In the genomic region with DNA sequence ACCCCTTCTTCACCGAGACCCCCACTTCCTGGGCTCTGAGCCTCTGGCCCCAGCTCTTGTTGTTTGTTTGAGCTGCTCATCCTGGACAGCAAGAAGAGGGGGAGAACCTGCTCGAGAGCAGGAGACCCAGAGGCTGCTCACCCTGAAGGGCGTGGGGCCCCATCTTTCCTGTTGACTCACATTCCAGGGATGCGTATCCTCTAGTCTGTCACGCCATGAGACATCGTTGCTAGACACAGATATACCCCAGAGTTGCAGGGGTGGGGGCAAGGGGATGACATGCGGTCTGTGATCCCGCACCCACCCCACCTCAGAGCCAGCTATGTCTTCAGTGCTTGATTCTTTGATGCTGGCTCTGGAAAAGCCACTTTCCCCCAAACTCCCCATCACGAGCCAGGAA, we compare ENCODE assay signal across 1 cellular context.
TF ChIP-seq lines count a peak whose summit lies in the region.

No MANE protein-coding gene starts in this region.

TF ChIP-seq in HCT116, 20 proteins besides CTCF, POLR2A, EP300 and RAD21 (continued from another document):
- TF ChIP-seq ELF1 (IDR thresholded peaks at IDR 0.05; ENCODE audit: borderline replicate concordance, low read depth) (no peak), EGR1 (IDR thresholded peaks at IDR 0.05; ENCODE audit: low read depth) (no peak), SIN3A (IDR thresholded peaks at IDR 0.05; ENCODE audit: low read depth) (no peak), JUND (IDR thresholded peaks at IDR 0.05) (no peak), CBX3 (IDR thresholded peaks at IDR 0.05; ENCODE audit: low read depth) (no peak), EZH2 (IDR thresholded peaks at IDR 0.05) (no peak)
- TF ChIP-seq, protein P1, sequence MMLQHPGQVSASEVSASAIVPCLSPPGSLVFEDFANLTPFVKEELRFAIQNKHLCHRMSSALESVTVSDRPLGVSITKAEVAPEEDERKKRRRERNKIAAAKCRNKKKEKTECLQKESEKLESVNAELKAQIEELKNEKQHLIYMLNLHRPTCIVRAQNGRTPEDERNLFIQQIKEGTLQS (IDR thresholded peaks at IDR 0.05): no peak
TF ChIP-seq in HCT116: peak in this region for 0.
